Comparison of ENCODE assay signal across 31 cellular contexts in genomic region chr2:65144571-65144970, GRCh38.
"Had no signal": no experiment of that assay in that cellular context is flagged by ENCODE, and none has a peak within 500 bp of the region (broad histone marks: within the 10 kb centered on the region; RNA-seq: fewer than 3 reads in every experiment).

No MANE protein-coding gene starts in this region.

- DNase-seq: activated B cell treated with CpG ODN at 0.5 μM for 24 hours; activated CD4-positive, alpha-beta memory T cell treated with anti-CD3 and anti-CD28 coated beads for 36 hours; activated CD4-positive, alpha-beta T cell treated with anti-CD3 and anti-CD28 coated beads for 4 hours; activated CD4-positive, alpha-beta T cell treated with anti-CD3 and anti-CD28 coated beads, Interleukin-2, amount 10 ng/mL, durations not matched to agents 24 days and 14 days; activated CD4-positive, alpha-beta T cell treated with anti-CD3 and anti-CD28 coated beads, Interleukin-2, amount 50 U/mL, for 1 hour; activated CD4-positive, alpha-beta T cell treated with anti-CD3 and anti-CD28 coated beads, Interleukin-2, amount 50 U/mL, for 4 hours; activated CD4-positive, CD25-positive, alpha-beta regulatory T cell treated with anti-CD3 and anti-CD28 coated beads, Interleukin-2, amount 50 U/mL, for 72 hours; activated CD8-positive, alpha-beta memory T cell treated with anti-CD3 and anti-CD28 coated beads, Interleukin-2, amount 50 U/mL, for 4 hours; activated CD8-positive, alpha-beta T cell treated with anti-CD3 and anti-CD28 coated beads for 36 hours; activated gamma-delta T cell treated with Interleukin-2 at 50 U/mL for 16 hours; activated naive CD4-positive, alpha-beta T cell; activated naive CD4-positive, alpha-beta T cell treated with anti-CD3 and anti-CD28 coated beads for 36 hours; activated naive CD4-positive, alpha-beta T cell treated with anti-CD3 and anti-CD28 coated beads, Interleukin-2, amount 50 U/mL, for 16 hours; activated naive CD8-positive, alpha-beta T cell treated with anti-CD3 and anti-CD28 coated beads for 36 hours; activated T-cell treated with anti-CD3 and anti-CD28 coated beads for 4 hours; activated T-cell treated with anti-CD3 and anti-CD28 coated beads, Interleukin-2, amount 50 U/mL, for 1 hour; activated T-cell treated with anti-CD3 and anti-CD28 coated beads, Interleukin-2, amount 50 U/mL, for 4 hours; activated T-cell treated with anti-CD3 and anti-CD28 coated beads, Interleukin-2, amount 50 U/mL, for 72 hours; adrenal gland; amniotic stem cell; aorta; body of pancreas; brain microvascular endothelial cell; central memory CD4-positive, alpha-beta T cell; T-helper 9 cell had no signal

- H3K4me3 ChIP-seq: adrenal gland, body of pancreas, breast epithelium had no signal

- H3K36me3 ChIP-seq: adrenal gland, brain microvascular endothelial cell, breast epithelium had no signal

- H3K27ac ChIP-seq: adrenal gland, body of pancreas, brain microvascular endothelial cell, breast epithelium, VCaP had no signal

- H3K27me3 ChIP-seq: adrenal gland, body of pancreas, brain microvascular endothelial cell, breast epithelium had no signal

- H3K9me3 ChIP-seq: adrenal gland, body of pancreas, breast epithelium had no signal

- H3K4me1 ChIP-seq: body of pancreas, breast epithelium had no signal

- ATAC-seq: activated CD8-positive, alpha-beta T cell treated with anti-CD3 and anti-CD28 coated beads for 36 hours; activated naive CD4-positive, alpha-beta T cell treated with anti-CD3 and anti-CD28 coated beads, Interleukin-2, amount 50 U/mL, for 72 hours; activated T-cell treated with anti-CD3 and anti-CD28 coated beads, Interleukin-2, amount 50 U/mL, for 4 hours; activated T-cell treated with anti-CD3 and anti-CD28 coated beads, Interleukin-2, amount 50 U/mL, for 72 hours; activated T-helper 17 cell treated with anti-CD3 and anti-CD28 coated beads, Interleukin-2, amount 50 U/mL, for 72 hours; body of pancreas had no signal

- FAIRE-seq: astrocyte, TTC549 had no signal
